16 cellular contexts compared by ENCODE assay signal in genomic region chr11:100573911-100574513, GRCh38.
"Had no signal": no experiment of that assay in that cellular context is flagged by ENCODE, and none has a peak within 500 bp of the region (broad histone marks: within the 10 kb centered on the region; RNA-seq: fewer than 3 reads in every experiment).

No MANE protein-coding gene starts in this region.

- H3K4me1 Mint-ChIP-seq: activated naive CD4-positive, alpha-beta T cell treated with anti-CD3 and anti-CD28 coated beads, Interleukin-2, amount 10 ng/mL, durations not matched to agents 7 days and 5 days; activated T-helper 17 cell treated with anti-CD3 and anti-CD28 coated beads, Interleukin-2, amount 50 U/mL, for 72 hours; central memory CD8-positive, alpha-beta T cell; T-cell had no signal

- DNase-seq: activated CD8-positive, alpha-beta T cell treated with anti-CD3 and anti-CD28 coated beads, Interleukin-2, amount 10 ng/mL, durations not matched to agents 7 days and 5 days; activated naive CD4-positive, alpha-beta T cell treated with anti-CD3 and anti-CD28 coated beads, Interleukin-2, amount 10 ng/mL, durations not matched to agents 7 days and 5 days; body of pancreas; cortex of kidney; effector CD8-positive, alpha-beta T cell; glutamatergic neuron; psoas muscle; stimulated activated CD4-positive, alpha-beta T cell treated with anti-CD3 and anti-CD28 coated beads, Interleukin-2, amount 100 ng/mL, for 48 hours; stimulated activated naive CD8-positive, alpha-beta T cell treated with anti-CD3 and anti-CD28 coated beads, Interleukin-15, Interleukin-2, amounts not matched to agents 100 U/mL and 50 U/mL, for 24 hours; T-cell; T1000; upper lobe of right lung had no signal

- H3K27ac Mint-ChIP-seq: activated CD8-positive, alpha-beta T cell treated with anti-CD3 and anti-CD28 coated beads, Interleukin-2, amount 10 ng/mL, durations not matched to agents 7 days and 5 days; activated naive CD4-positive, alpha-beta T cell treated with anti-CD3 and anti-CD28 coated beads, Interleukin-2, amount 10 ng/mL, durations not matched to agents 7 days and 5 days; activated T-helper 17 cell treated with anti-CD3 and anti-CD28 coated beads, Interleukin-2, amount 50 U/mL, for 72 hours; natural killer cell treated with Interleukin-12 subunit alpha and Interleukin-12 subunit beta and Interleukin-15 and Interleukin-18, amount 100 ng/mL, for 72 hours; T-cell had no signal

- ATAC-seq: activated CD8-positive, alpha-beta T cell treated with anti-CD3 and anti-CD28 coated beads, Interleukin-2, amount 10 ng/mL, durations not matched to agents 7 days and 5 days; activated T-helper 17 cell treated with anti-CD3 and anti-CD28 coated beads, Interleukin-2, amount 50 U/mL, for 72 hours; body of pancreas; natural killer cell treated with Interleukin-12 subunit alpha and Interleukin-12 subunit beta and Interleukin-15 and Interleukin-18, amount 100 ng/mL, for 72 hours; psoas muscle; stimulated activated naive CD8-positive, alpha-beta T cell treated with anti-CD3 and anti-CD28 coated beads, Interleukin-15, Interleukin-2, amounts not matched to agents 100 U/mL and 50 U/mL, for 24 hours; T-cell; upper lobe of right lung had no signal

- H3K9me3 ChIP-seq: body of pancreas, psoas muscle, upper lobe of right lung had no signal

- H3K4me3 Mint-ChIP-seq: activated CD8-positive, alpha-beta T cell treated with anti-CD3 and anti-CD28 coated beads, Interleukin-2, amount 10 ng/mL, durations not matched to agents 7 days and 5 days; activated naive CD4-positive, alpha-beta T cell treated with anti-CD3 and anti-CD28 coated beads, Interleukin-2, amount 10 ng/mL, durations not matched to agents 7 days and 5 days; activated T-helper 17 cell treated with anti-CD3 and anti-CD28 coated beads, Interleukin-2, amount 50 U/mL, for 72 hours; central memory CD8-positive, alpha-beta T cell; natural killer cell treated with Interleukin-12 subunit alpha and Interleukin-12 subunit beta and Interleukin-15 and Interleukin-18, amount 100 ng/mL, for 72 hours; T-cell had no signal

- H3K4me1 ChIP-seq: body of pancreas had no signal

- H3K36me3 Mint-ChIP-seq: activated naive CD4-positive, alpha-beta T cell treated with anti-CD3 and anti-CD28 coated beads, Interleukin-2, amount 10 ng/mL, durations not matched to agents 7 days and 5 days; natural killer cell treated with Interleukin-12 subunit alpha and Interleukin-12 subunit beta and Interleukin-15 and Interleukin-18, amount 100 ng/mL, for 72 hours; T-cell had no signal

- H3K27me3 Mint-ChIP-seq: activated naive CD4-positive, alpha-beta T cell treated with anti-CD3 and anti-CD28 coated beads, Interleukin-2, amount 10 ng/mL, durations not matched to agents 7 days and 5 days; activated T-helper 17 cell treated with anti-CD3 and anti-CD28 coated beads, Interleukin-2, amount 50 U/mL, for 72 hours; central memory CD8-positive, alpha-beta T cell; T-cell had no signal

- H3K27me3 ChIP-seq: body of pancreas, upper lobe of right lung had no signal

- H3K36me3 ChIP-seq: upper lobe of right lung had no signal

- H3K9me3 Mint-ChIP-seq: activated naive CD4-positive, alpha-beta T cell treated with anti-CD3 and anti-CD28 coated beads, Interleukin-2, amount 10 ng/mL, durations not matched to agents 7 days and 5 days; activated T-helper 17 cell treated with anti-CD3 and anti-CD28 coated beads, Interleukin-2, amount 50 U/mL, for 72 hours; natural killer cell treated with Interleukin-12 subunit alpha and Interleukin-12 subunit beta and Interleukin-15 and Interleukin-18, amount 100 ng/mL, for 72 hours had no signal

- H3K4me3 ChIP-seq: body of pancreas, lung, psoas muscle, upper lobe of right lung had no signal

- H3K27ac ChIP-seq: body of pancreas, psoas muscle, upper lobe of right lung had no signal
